In genomic region chr1:19166066-19166465, GRCh38 we compare ENCODE assay signal across 21 cellular contexts. TPM values are rescaled to one million over a fixed set of nuclear protein-coding genes. Genes with fewer than 3 reads are reported as not detected.
DNase-seq lines count a peak whose midpoint lies in the region; ATAC-seq and TF ChIP-seq lines count a peak whose summit lies in the region.
"Had no signal": no experiment of that assay in that cellular context is flagged by ENCODE, and none has a peak within 500 bp of the region (broad histone marks: within the 10 kb centered on the region; RNA-seq: fewer than 3 reads in every experiment).

No MANE protein-coding gene starts in this region.

- no peak for TF ChIP-seq CTCF in fibroblast of villous mesenchyme (IDR thresholded peaks at IDR 0.05; ENCODE audit: insufficient read depth, low read depth, low read length)
- no peak for TF ChIP-seq CTCF in type B pancreatic cell (conservative IDR thresholded peaks at IDR 0.05)

- no peaks in the 10 kb centered on the region for H3K9me3 Mint-ChIP-seq in activated CD8-positive, alpha-beta memory T cell treated with anti-CD3 and anti-CD28 coated beads, Interleukin-2, amount 10 ng/mL, durations not matched to agents 7 days and 5 days (ENCODE audit: low read depth)
- no peaks in the 10 kb centered on the region for H3K9me3 Mint-ChIP-seq in activated T-helper 17 cell treated with anti-CD3 and anti-CD28 coated beads, Interleukin-2, amount 50 U/mL, for 72 hours
- H3K9me3 Mint-ChIP-seq in stimulated activated effector memory CD8-positive, alpha-beta T cell treated with anti-CD3 and anti-CD28 coated beads, Interleukin-12 subunit alpha, Interleukin-12 subunit beta, amount 100 ng/mL, for 72 hours: no peaks in the 10 kb centered on the region
- no peaks in the 10 kb centered on the region for H3K9me3 Mint-ChIP-seq in type B pancreatic cell
- H3K9me3 Mint-ChIP-seq: activated CD4-positive, alpha-beta T cell treated with anti-CD3 and anti-CD28 coated beads, Interleukin-2, amount 10 ng/mL, durations not matched to agents 7 days and 5 days; CD8-positive, alpha-beta T cell; stimulated activated naive CD8-positive, alpha-beta T cell treated with anti-CD3 and anti-CD28 coated beads, Interleukin-15, amount 100 ng/mL, for 72 hours had no signal

- no peak overlapping the region for H3K4me3 Mint-ChIP-seq in activated CD8-positive, alpha-beta memory T cell treated with anti-CD3 and anti-CD28 coated beads, Interleukin-2, amount 10 ng/mL, durations not matched to agents 7 days and 5 days
- no peak overlapping the region for H3K4me3 Mint-ChIP-seq in activated T-helper 17 cell treated with anti-CD3 and anti-CD28 coated beads, Interleukin-2, amount 50 U/mL, for 72 hours
- H3K4me3 Mint-ChIP-seq in stimulated activated effector memory CD8-positive, alpha-beta T cell treated with anti-CD3 and anti-CD28 coated beads, Interleukin-12 subunit alpha, Interleukin-12 subunit beta, amount 100 ng/mL, for 72 hours: no peak overlapping the region
- H3K4me3 Mint-ChIP-seq in type B pancreatic cell: no peak overlapping the region
- H3K4me3 Mint-ChIP-seq: activated CD4-positive, alpha-beta T cell treated with anti-CD3 and anti-CD28 coated beads, Interleukin-2, amount 10 ng/mL, durations not matched to agents 7 days and 5 days; CD8-positive, alpha-beta T cell; stimulated activated naive CD8-positive, alpha-beta T cell treated with anti-CD3 and anti-CD28 coated beads, Interleukin-15, amount 100 ng/mL, for 72 hours had no signal

- DNase-seq in activated CD8-positive, alpha-beta memory T cell treated with anti-CD3 and anti-CD28 coated beads, Interleukin-2, amount 10 ng/mL, durations not matched to agents 7 days and 5 days: no peak
- DNase-seq in activated CD8-positive, alpha-beta memory T cell treated with anti-CD3 and anti-CD28 coated beads for 24 hours: no peak
- DNase-seq in fibroblast of villous mesenchyme (ENCODE audit: low read depth): peak; percentile 14
- DNase-seq in stimulated activated effector memory CD8-positive, alpha-beta T cell treated with anti-CD3 and anti-CD28 coated beads, Interleukin-12 subunit alpha, Interleukin-12 subunit beta, amount 100 ng/mL, for 72 hours (ENCODE audit: low spot score in 2 of 2): no peak
- no peak for DNase-seq in type B pancreatic cell (ENCODE audit: extremely low spot score, unreplicated experiment)
- DNase-seq: activated CD4-positive, alpha-beta T cell treated with anti-CD3 and anti-CD28 coated beads, Interleukin-2, amount 10 ng/mL, durations not matched to agents 7 days and 5 days; activated CD8-positive, alpha-beta memory T cell treated with anti-CD3 and anti-CD28 coated beads, Interleukin-2, amount 50 U/mL, for 48 hours; activated effector memory CD4-positive, alpha-beta T cell treated with Interleukin-2 at 50 U/mL for 16 hours; amygdala; CD8-positive, alpha-beta T cell; DMS153; GF-D8; sigmoid colon; stimulated activated naive CD8-positive, alpha-beta T cell treated with anti-CD3 and anti-CD28 coated beads, Interleukin-15, amount 100 ng/mL, for 72 hours; thyroid gland had no signal

- H3K36me3 Mint-ChIP-seq in activated CD8-positive, alpha-beta memory T cell treated with anti-CD3 and anti-CD28 coated beads, Interleukin-2, amount 10 ng/mL, durations not matched to agents 7 days and 5 days: peaks cover 66% of the 10 kb centered on the region
- H3K36me3 Mint-ChIP-seq in activated T-helper 17 cell treated with anti-CD3 and anti-CD28 coated beads, Interleukin-2, amount 50 U/mL, for 72 hours (ENCODE audit: low read depth): peaks cover 100% of the 10 kb centered on the region
- H3K36me3 Mint-ChIP-seq in stimulated activated effector memory CD8-positive, alpha-beta T cell treated with anti-CD3 and anti-CD28 coated beads, Interleukin-12 subunit alpha, Interleukin-12 subunit beta, amount 100 ng/mL, for 72 hours: peaks cover 100% of the 10 kb centered on the region
- peaks cover 55% of the 10 kb centered on the region for H3K36me3 Mint-ChIP-seq in type B pancreatic cell

- ATAC-seq in activated CD8-positive, alpha-beta memory T cell treated with anti-CD3 and anti-CD28 coated beads, Interleukin-2, amount 10 ng/mL, durations not matched to agents 7 days and 5 days: no peak
- no peak for ATAC-seq in activated T-helper 17 cell treated with anti-CD3 and anti-CD28 coated beads, Interleukin-2, amount 50 U/mL, for 72 hours (replicated peaks)
- ATAC-seq in stimulated activated effector memory CD8-positive, alpha-beta T cell treated with anti-CD3 and anti-CD28 coated beads, Interleukin-12 subunit alpha, Interleukin-12 subunit beta, amount 100 ng/mL, for 72 hours: no peak
- ATAC-seq in GM19023 (IDR thresholded peaks at IDR 0.05; ENCODE audit: unreplicated experiment) (no peak), GM18861 (IDR thresholded peaks at IDR 0.05; ENCODE audit: unreplicated experiment) (no peak)
- ATAC-seq: CD8-positive, alpha-beta T cell; stimulated activated naive CD8-positive, alpha-beta T cell treated with anti-CD3 and anti-CD28 coated beads, Interleukin-15, amount 100 ng/mL, for 72 hours had no signal

- CTCF ChIA-PET in activated CD8-positive, alpha-beta memory T cell treated with anti-CD3 and anti-CD28 coated beads, Interleukin-2, amount 10 ng/mL, durations not matched to agents 7 days and 5 days (lab: Charles Lee): interaction anchor here (1.0 to 1.4 kb wide), 2 partner anchors 13 to 22 kb away, joined by 3 to 4 read pairs; no protein-coding TSS in a partner anchor

- H3K27ac Mint-ChIP-seq in activated CD8-positive, alpha-beta memory T cell treated with anti-CD3 and anti-CD28 coated beads, Interleukin-2, amount 10 ng/mL, durations not matched to agents 7 days and 5 days: peak overlapping the region; percentile 23
- H3K27ac Mint-ChIP-seq in activated T-helper 17 cell treated with anti-CD3 and anti-CD28 coated beads, Interleukin-2, amount 50 U/mL, for 72 hours: peak overlapping the region; percentile 33
- H3K27ac Mint-ChIP-seq in stimulated activated effector memory CD8-positive, alpha-beta T cell treated with anti-CD3 and anti-CD28 coated beads, Interleukin-12 subunit alpha, Interleukin-12 subunit beta, amount 100 ng/mL, for 72 hours: peak overlapping the region; percentile 12
- H3K27ac Mint-ChIP-seq in type B pancreatic cell: no peak overlapping the region
- H3K27ac Mint-ChIP-seq: activated CD4-positive, alpha-beta T cell treated with anti-CD3 and anti-CD28 coated beads, Interleukin-2, amount 10 ng/mL, durations not matched to agents 7 days and 5 days; CD8-positive, alpha-beta T cell; stimulated activated naive CD8-positive, alpha-beta T cell treated with anti-CD3 and anti-CD28 coated beads, Interleukin-15, amount 100 ng/mL, for 72 hours had no signal

- H3K4me1 Mint-ChIP-seq in activated CD8-positive, alpha-beta memory T cell treated with anti-CD3 and anti-CD28 coated beads, Interleukin-2, amount 10 ng/mL, durations not matched to agents 7 days and 5 days: peaks cover 10% of the 10 kb centered on the region
- H3K4me1 Mint-ChIP-seq in activated T-helper 17 cell treated with anti-CD3 and anti-CD28 coated beads, Interleukin-2, amount 50 U/mL, for 72 hours: peaks cover 10% of the 10 kb centered on the region
- H3K4me1 Mint-ChIP-seq in stimulated activated effector memory CD8-positive, alpha-beta T cell treated with anti-CD3 and anti-CD28 coated beads, Interleukin-12 subunit alpha, Interleukin-12 subunit beta, amount 100 ng/mL, for 72 hours: peaks cover 12% of the 10 kb centered on the region
- no peaks in the 10 kb centered on the region for H3K4me1 Mint-ChIP-seq in type B pancreatic cell (ENCODE audit: unreplicated experiment)

- H3K27me3 Mint-ChIP-seq in activated CD8-positive, alpha-beta memory T cell treated with anti-CD3 and anti-CD28 coated beads, Interleukin-2, amount 10 ng/mL, durations not matched to agents 7 days and 5 days: no peaks in the 10 kb centered on the region
- H3K27me3 Mint-ChIP-seq in activated T-helper 17 cell treated with anti-CD3 and anti-CD28 coated beads, Interleukin-2, amount 50 U/mL, for 72 hours: no peaks in the 10 kb centered on the region
- H3K27me3 Mint-ChIP-seq in type B pancreatic cell: no peaks in the 10 kb centered on the region
- H3K27me3 Mint-ChIP-seq: activated CD4-positive, alpha-beta T cell treated with anti-CD3 and anti-CD28 coated beads, Interleukin-2, amount 10 ng/mL, durations not matched to agents 7 days and 5 days; stimulated activated naive CD8-positive, alpha-beta T cell treated with anti-CD3 and anti-CD28 coated beads, Interleukin-15, amount 100 ng/mL, for 72 hours had no signal

- H3K4me3 ChIP-seq in fibroblast of villous mesenchyme (ENCODE audit: low read depth, low read length): no peak overlapping the region
- H3K4me3 ChIP-seq: coronary artery, lung, sigmoid colon, SJSA1, thyroid gland had no signal

RNA-seq across cellular contexts. Expression of gene UBR4, which starts 44.0 kb away (rescaled TPM):
- 100 to 1,000 TPM; 140 to 144 TPM for total RNA-seq in activated CD8-positive, alpha-beta memory T cell treated with anti-CD3 and anti-CD28 coated beads, Interleukin-2, amount 10 ng/mL, durations not matched to agents 7 days and 5 days
- total RNA-seq in activated T-helper 17 cell treated with anti-CD3 and anti-CD28 coated beads, Interleukin-2, amount 50 U/mL, for 72 hours: 100 to 1,000 TPM; 145 to 195 TPM
- total RNA-seq in fibroblast of villous mesenchyme: 193 and 210 TPM in 2 replicates
- total RNA-seq in type B pancreatic cell (ENCODE audit: low replicate concordance): 108 and 110 TPM in 2 replicates
